ENCODE assay signal across 1 cellular context in genomic region chr22:25051073-25051472, GRCh38.
TF ChIP-seq lines count a peak whose summit lies in the region.

No MANE protein-coding gene starts in this region.

TF ChIP-seq in IMR-90, 13 proteins besides CTCF, POLR2A, EP300 and RAD21 (continued from another document):
- TF ChIP-seq ELK1 (IDR thresholded peaks at IDR 0.05; ENCODE audit: borderline replicate concordance, low read depth, low read length) (no peak), CEBPB (IDR thresholded peaks at IDR 0.05; ENCODE audit: low read depth, low read length) (no peak)
TF ChIP-seq in IMR-90: peak in this region for 0.
